ENCODE assay signal across 24 cellular contexts in genomic region chr19:311813-312261, GRCh38. TPM values are rescaled to one million over a fixed set of nuclear protein-coding genes. Genes with fewer than 3 reads are reported as not detected.
DNase-seq lines count a peak whose midpoint lies in the region; ATAC-seq and TF ChIP-seq lines count a peak whose summit lies in the region.
"Had no signal": no experiment of that assay in that cellular context is flagged by ENCODE, and none has a peak within 500 bp of the region (broad histone marks: within the 10 kb centered on the region; RNA-seq: fewer than 3 reads in every experiment).

No MANE protein-coding gene starts in this region.

- WGBS in heart left ventricle, 4 donors = 67 to 95% (median 78%) methylated on average over 16 to 33 of the region's 33 CpGs

- DNase-seq in heart left ventricle = peak in 3 of 5 donors; percentile 67 to 75 (median 69)
- no peak for DNase-seq in cardiac septum (ENCODE audit: low spot score)
- DNase-seq in right atrium auricular region (ENCODE audit: low spot score) = no peak
- DNase-seq in mesenteric fat pad (ENCODE audit: low spot score) = no peak
- no peak for DNase-seq in NCI-H748 (lab: John Stamatoyannopoulos, UW; ENCODE audit: unreplicated experiment)
- no peak for DNase-seq in activated CD8-positive, alpha-beta memory T cell treated with anti-CD3 and anti-CD28 coated beads, Interleukin-2, amount 50 U/mL, for 48 hours
- no peak for DNase-seq in activated CD4-positive, alpha-beta T cell treated with anti-CD3 and anti-CD28 coated beads for 48 hours
- DNase-seq: AML-193; CD8-positive, alpha-beta memory T cell; central memory CD4-positive, alpha-beta T cell; foreskin melanocyte; NCI-H1048; NCI-H1694 treated with DMSO at 0.1 percent for 48 hours; NCI-H526; nucleus accumbens; stimulated activated CD4-positive, alpha-beta T cell treated with anti-CD3 and anti-CD28 coated beads, Interleukin-4, amount 100 ng/mL, for 4 hours; stimulated activated naive CD4-positive, alpha-beta T cell; T-helper 17 cell had no signal

- TF ChIP-seq POLR2A in heart left ventricle (IDR thresholded peaks at IDR 0.05) = peak in 1 of 2 donors; percentile 50

- H3K36me3 ChIP-seq in heart left ventricle = peaks cover 0 to 75% (median 60%) of the 10 kb centered on the region in 9 donors
- peaks cover 67% of the 10 kb centered on the region for H3K36me3 ChIP-seq in right atrium auricular region
- H3K36me3 ChIP-seq in skeletal muscle tissue (ENCODE audit: control insufficient read depth in 3 of 3, insufficient read depth in 3 of 3, low read length in 3 of 3) = peaks cover 36 to 51% (median 45%) of the 10 kb centered on the region in 3 donors

- H3K9ac ChIP-seq in skeletal muscle tissue (ENCODE audit: low read depth in 1 of 3, low read length in 3 of 3) = peak overlapping the region in 2 of 3 donors; percentile 23 to 78

- H3K27ac ChIP-seq in heart left ventricle = peak overlapping the region; percentile 60 to 94 (median 84)
- H3K27ac ChIP-seq in right atrium auricular region = peak overlapping the region; percentile 47 to 55
- no peak overlapping the region for H3K27ac ChIP-seq in skeletal muscle tissue (ENCODE audit: low read depth, low read length)
- H3K27ac ChIP-seq: epithelial cell of prostate, SK-N-MC had no signal

- H3K27me3 ChIP-seq in heart left ventricle (no peaks in the 10 kb centered on the region), right atrium auricular region (no peaks in the 10 kb centered on the region), skeletal muscle tissue (ENCODE audit: control insufficient read depth in 3 of 3, insufficient read depth in 3 of 3, low read length in 3 of 3) (no peaks in the 10 kb centered on the region)
- H3K27me3 ChIP-seq: dorsolateral prefrontal cortex had no signal

- peak in 3 of 4 donors; percentile 50 to 71 (median 59) for ATAC-seq in heart left ventricle
- ATAC-seq: T-helper 17 cell had no signal

- H3K4me1 ChIP-seq in heart left ventricle (peaks cover 0 to 6% (median 0%) of the 10 kb centered on the region in 12 donors), right atrium auricular region (no peaks in the 10 kb centered on the region), skeletal muscle tissue (ENCODE audit: control insufficient read depth in 3 of 3, insufficient read depth in 3 of 3, low read length in 3 of 3) (peaks cover 0 to 12% (median 0%) of the 10 kb centered on the region in 3 donors)

- intact Hi-C loops in heart left ventricle (cut with DNase I) (loop anchor here in 1 of 10 donors (2.0 kb wide), 1 partner anchor 31 kb away; no protein-coding TSS in a partner anchor), cardiac septum (cut with DNase I) (no loop called here)

- no peaks in the 10 kb centered on the region for H3K9me3 ChIP-seq in heart left ventricle
- no peaks in the 10 kb centered on the region for H3K9me3 ChIP-seq in right atrium auricular region
- no peaks in the 10 kb centered on the region for H3K9me3 ChIP-seq in skeletal muscle tissue (ENCODE audit: control insufficient read depth in 3 of 3, low read length in 3 of 3)

- H3K4me3 ChIP-seq in heart left ventricle (peak overlapping the region; percentile 40 to 58 (median 49)), right atrium auricular region (peak overlapping the region; percentile 28 to 34), skeletal muscle tissue (ENCODE audit: low read length in 3 of 3) (peak overlapping the region; percentile 52 to 66 (median 63))
- H3K4me3 ChIP-seq: SK-N-MC had no signal

- TF ChIP-seq CTCF in heart left ventricle (IDR thresholded peaks at IDR 0.05) = no peak
- no peak for TF ChIP-seq CTCF in right atrium auricular region (IDR thresholded peaks at IDR 0.05)

RNA-seq across cellular contexts. Expression of gene PLPP2, which starts 20.6 kb away (rescaled TPM):
- total RNA-seq in heart left ventricle (1 to 10 TPM in 4 of 9 donors, under 1 TPM in 5; 0.09 to 4.1 (median 1.00) TPM), cardiac septum (0.81 TPM), right atrium auricular region (1 to 10 TPM in 1 of 2 donors, under 1 TPM in 1; 0.82 to 3.3 TPM), skeletal muscle tissue (1.0 TPM), mesenteric fat pad (7.9 TPM)
- under 1 TPM; 0.54 to 0.99 TPM for polyA plus RNA-seq in heart left ventricle
- total RNA-seq: CD8-positive, alpha-beta memory T cell; G401; myocyte had no signal

RNA-seq across cellular contexts. Expression of gene MIER2, which starts 32.8 kb away (rescaled TPM):
- total RNA-seq in heart left ventricle (10 to 100 TPM; 15.7 to 30.3 (median 19.5) TPM), cardiac septum (21.8 TPM), right atrium auricular region (10 to 100 TPM; 15.2 to 22.4 TPM), skeletal muscle tissue (3.7 TPM), mesenteric fat pad (53.5 TPM)
- polyA plus RNA-seq in heart left ventricle = 10 to 100 TPM; 18.7 to 22.2 TPM

Comparison
In these comparisons a context has a peak if more than half of its experiments do, and no peak if none do; other contexts are left out.
1. DNase-seq: peak in heart left ventricle (3 of 5); none in cardiac septum (single experiment), right atrium auricular region (single experiment), mesenteric fat pad (single experiment), NCI-H748 (single experiment), activated CD8-positive, alpha-beta memory T cell treated with anti-CD3 and anti-CD28 coated beads, Interleukin-2, amount 50 U/mL, for 48 hours (single experiment) and activated CD4-positive, alpha-beta T cell treated with anti-CD3 and anti-CD28 coated beads for 48 hours (single experiment).
2. Peak in every context shown above with its lines, with median percentiles within 50 percentile points of each other: H3K4me3 ChIP-seq.